18 cellular contexts compared by ENCODE assay signal in the genomic region with DNA sequence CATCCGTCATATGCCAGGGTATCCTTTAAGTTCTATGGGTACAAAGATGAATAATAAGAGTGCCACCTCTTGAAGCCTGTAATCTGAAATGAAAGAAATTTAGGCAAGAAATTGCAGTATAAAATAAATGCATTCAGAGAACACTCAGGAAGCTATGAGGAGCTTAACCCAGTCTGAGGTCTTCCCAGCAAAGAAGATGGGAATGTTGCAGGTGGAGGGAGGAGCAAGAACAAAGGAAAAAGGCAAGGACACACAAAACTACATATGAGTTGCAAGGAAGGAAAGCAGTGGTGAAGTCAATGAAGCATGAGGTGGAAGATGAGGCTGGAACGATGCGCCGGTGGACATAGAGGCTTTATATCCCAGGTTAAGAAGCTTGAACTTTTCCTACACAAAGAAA.
A peak's percentile ranks its signal among the peaks of the same experiment; 100 is the strongest.
DNase-seq lines count a peak whose midpoint lies in the region; ATAC-seq and TF ChIP-seq lines count a peak whose summit lies in the region.
"Had no signal": no experiment of that assay in that cellular context is flagged by ENCODE, and none has a peak within 500 bp of the region (broad histone marks: within the 10 kb centered on the region; RNA-seq: fewer than 3 reads in every experiment).

No MANE protein-coding gene starts in this region.

- peaks cover 54% of the 10 kb centered on the region for H3K4me1 ChIP-seq in left ventricle myocardium inferior
- H3K4me1 ChIP-seq in transverse colon: peaks cover 0 to 46% (median 13%) of the 10 kb centered on the region in 4 donors

- WGBS in transverse colon (ENCODE audit: low coverage in 1 of 2), 2 donors: 80 to 93% methylated on average over 4 of the region's 4 CpGs

- TF ChIP-seq POLR2A in transverse colon (IDR thresholded peaks at IDR 0.05): no peak

- no peaks in the 10 kb centered on the region for H3K36me3 Mint-ChIP-seq in nephron progenitor cell (ENCODE audit: low read depth)

- no peak overlapping the region for H3K4me3 Mint-ChIP-seq in nephron progenitor cell

- H3K4me3 ChIP-seq in left ventricle myocardium inferior: no peak overlapping the region
- no peak overlapping the region for H3K4me3 ChIP-seq in transverse colon
- H3K4me3 ChIP-seq: cardiac muscle cell, suprapubic skin had no signal

- no peaks in the 10 kb centered on the region for H3K9me3 Mint-ChIP-seq in nephron progenitor cell

- H3K9me3 ChIP-seq in left ventricle myocardium inferior (replicated peaks): no peaks in the 10 kb centered on the region
- no peaks in the 10 kb centered on the region for H3K9me3 ChIP-seq in transverse colon
- H3K9me3 ChIP-seq: suprapubic skin had no signal

- peaks cover 8% of the 10 kb centered on the region for H3K4me1 Mint-ChIP-seq in nephron progenitor cell

- TF ChIP-seq CTCF in left ventricle myocardium inferior (IDR thresholded peaks at IDR 0.05; ENCODE audit: borderline replicate concordance): no peak
- no peak for TF ChIP-seq CTCF in nephron progenitor cell (IDR thresholded peaks at IDR 0.05)
- no peak for TF ChIP-seq CTCF in transverse colon (IDR thresholded peaks at IDR 0.05)

- no peaks in the 10 kb centered on the region for H3K27me3 Mint-ChIP-seq in nephron progenitor cell (ENCODE audit: low read depth, poor library complexity)

- H3K27ac ChIP-seq in left ventricle myocardium inferior (replicated peaks): peak overlapping the region; percentile 61
- peak overlapping the region; percentile 72 for H3K27ac ChIP-seq in caudate nucleus (ENCODE audit: low read depth, low read length)
- H3K27ac ChIP-seq in transverse colon: peak overlapping the region in 3 of 4 donors; percentile 24 to 47 (median 27)
- H3K27ac ChIP-seq: cardiac muscle cell, KMS-11, suprapubic skin, VCaP had no signal

- H3K27me3 ChIP-seq in left ventricle myocardium inferior (ENCODE audit: low read depth) (no peaks in the 10 kb centered on the region), transverse colon (no peaks in the 10 kb centered on the region)
- H3K27me3 ChIP-seq: cardiac muscle cell, suprapubic skin had no signal

- TF ChIP-seq EP300 in transverse colon (IDR thresholded peaks at IDR 0.05; ENCODE audit: low read depth): no peak

- in situ Hi-C loops in transverse colon (cut with MboI; ENCODE audit: low pct_ligation_motif_present in 1 of 4, low pct_unique_long_range_greater_than_20kb in 1 of 4, low sequenced_read_pairs in 3 of 4): loop anchor here in 2 of 4 donors (25.0 kb wide), 2 partner anchors 128 to 153 kb away; no protein-coding TSS in a partner anchor

- DNase-seq in left ventricle myocardium inferior (no peak), Right ventricle myocardium superior (no peak), caudate nucleus (lab: John Stamatoyannopoulos, UW) (no peak), nephron progenitor cell (no peak), transverse colon (no peak), left lobe of liver (ENCODE audit: low spot score) (no peak)
- DNase-seq: activated CD4-positive, alpha-beta T cell treated with anti-CD3 and anti-CD28 coated beads, Interleukin-2, amount 50 U/mL, for 4 hours; activated CD8-positive, alpha-beta memory T cell treated with anti-CD3 and anti-CD28 coated beads, Interleukin-2, amount 50 U/mL, for 48 hours; activated effector memory CD4-positive, alpha-beta T cell treated with anti-CD3 and anti-CD28 coated beads, Interleukin-2, amount 50 U/mL, for 16 hours; NCI-H187 treated with DMSO at 0.1 percent for 48 hours; stimulated activated CD4-positive, alpha-beta T cell treated with anti-CD3 and anti-CD28 coated beads, Interleukin-12 subunit alpha, Interleukin-12 subunit beta, amount 100 ng/mL, for 4 hours; stimulated activated CD8-positive, alpha-beta memory T cell treated with anti-CD3 and anti-CD28 coated beads, Interleukin-4, amount 100 ng/mL, for 48 hours had no signal

- no peak for ATAC-seq in Right ventricle myocardium superior (ENCODE audit: poor library complexity)
- no peak for ATAC-seq in GM19324 (IDR thresholded peaks at IDR 0.05; ENCODE audit: low FRiP score, unreplicated experiment)
- ATAC-seq in left lobe of liver: no peak
- no peak for ATAC-seq in HG03280 (IDR thresholded peaks at IDR 0.05; ENCODE audit: unreplicated experiment)

- H3K27ac Mint-ChIP-seq in nephron progenitor cell: peak overlapping the region; percentile 20

- H3K36me3 ChIP-seq in left ventricle myocardium inferior: no peaks in the 10 kb centered on the region
- H3K36me3 ChIP-seq in transverse colon: no peaks in the 10 kb centered on the region
- H3K36me3 ChIP-seq: cardiac muscle cell, suprapubic skin had no signal

- intact Hi-C loops in left ventricle myocardium inferior (cut with micrococcal nuclease) (loop anchor here (2.0 to 10.0 kb wide), 2 partner anchors 55 to 141 kb away; no protein-coding TSS in a partner anchor), Right ventricle myocardium superior (cut with DNase I) (loop anchor here (5.0 kb wide), 2 partner anchors 48 to 143 kb away; no protein-coding TSS in a partner anchor), transverse colon (cut with DNase I; ENCODE audit: low total_unique reads) (no loop called here)
